17 cellular contexts compared by ENCODE assay signal in genomic region chr3:190855151-190855550, GRCh38. TPM values are rescaled to one million over a fixed set of nuclear protein-coding genes. Genes with fewer than 3 reads are reported as not detected.
DNase-seq lines count a peak whose midpoint lies in the region; ATAC-seq and TF ChIP-seq lines count a peak whose summit lies in the region.
"Had no signal": no experiment of that assay in that cellular context is flagged by ENCODE, and none has a peak within 500 bp of the region (broad histone marks: within the 10 kb centered on the region; RNA-seq: fewer than 3 reads in every experiment).

No MANE protein-coding gene starts in this region.

- no peak overlapping the region for H2BK15ac ChIP-seq in H9 (ENCODE audit: low read depth, low read length)
- no peak overlapping the region for H2BK15ac ChIP-seq in mesendoderm (replicated peaks; ENCODE audit: low read depth)

- no peak overlapping the region for H2BK5ac ChIP-seq in H9 (ENCODE audit: insufficient read length, low read length)
- no peak overlapping the region for H2BK5ac ChIP-seq in mesendoderm (ENCODE audit: low read length)

- DNase-seq in GM23338 (ENCODE audit: low spot score) (peak; percentile 85), H9 (peak; percentile 47), endodermal cell (peak; percentile 65), mesendoderm (peak; percentile 68), prostate gland (ENCODE audit: low spot score) (no peak)
- no peak for DNase-seq in stimulated activated CD8-positive, alpha-beta memory T cell treated with anti-CD3 and anti-CD28 coated beads, Interleukin-4, amount 100 ng/mL, for 48 hours
- DNase-seq: CD8-positive, alpha-beta memory T cell; NCI-H1048; NCI-H1694 treated with DMSO at 0.1 percent for 48 hours; NCI-H446 treated with DMSO at 0.1 percent for 48 hours; NCI-H774; SIG-M5 had no signal

- no peaks in the 10 kb centered on the region for H3K79me2 ChIP-seq in GM23338 (replicated peaks; ENCODE audit: insufficient read depth)
- H3K79me2 ChIP-seq in H9 (ENCODE audit: insufficient read depth, low read length): no peaks in the 10 kb centered on the region
- no peaks in the 10 kb centered on the region for H3K79me2 ChIP-seq in mesendoderm (ENCODE audit: control insufficient read depth, insufficient read depth, low read length)

- no peak overlapping the region for H3K4ac ChIP-seq in H9 (ENCODE audit: low read depth, low read length)
- H3K4ac ChIP-seq in mesendoderm (ENCODE audit: low read depth, low read length): no peak overlapping the region

- H3K4me3 Mint-ChIP-seq in GM23338 (no peak overlapping the region), H9 (no peak overlapping the region), endodermal cell (no peak overlapping the region)
- H3K4me3 Mint-ChIP-seq: CD8-positive, alpha-beta memory T cell; IgD-negative memory B cell had no signal

- H3K27ac Mint-ChIP-seq in GM23338 (no peak overlapping the region), H9 (no peak overlapping the region), endodermal cell (no peak overlapping the region)
- H3K27ac Mint-ChIP-seq: CD8-positive, alpha-beta memory T cell had no signal

- H3K14ac ChIP-seq in H9 (ENCODE audit: insufficient read depth, low read length): no peak overlapping the region

- H3K36me3 ChIP-seq in GM23338 (ENCODE audit: insufficient read depth) (no peaks in the 10 kb centered on the region), endodermal cell (ENCODE audit: control insufficient read depth, insufficient read depth, low read length) (no peaks in the 10 kb centered on the region), mesendoderm (ENCODE audit: control insufficient read depth, insufficient read depth, low read length) (no peaks in the 10 kb centered on the region), prostate gland (no peaks in the 10 kb centered on the region)
- H3K36me3 ChIP-seq: BLaER1, HAP-1 had no signal

- H2BK12ac ChIP-seq in H9 (ENCODE audit: insufficient read length, low read depth, low read length): no peak overlapping the region

- no peaks in the 10 kb centered on the region for H4K20me1 ChIP-seq in GM23338 (replicated peaks; ENCODE audit: insufficient read depth)
- no peaks in the 10 kb centered on the region for H4K20me1 ChIP-seq in H9 (ENCODE audit: control insufficient read depth, insufficient read depth, insufficient read length)
- H4K20me1 ChIP-seq: BLaER1 had no signal

- H2AFZ ChIP-seq in GM23338: no peak overlapping the region
- no peak overlapping the region for H2AFZ ChIP-seq in H9 (ENCODE audit: low read length)

- no peak overlapping the region for H3T11ph ChIP-seq in H9 (ENCODE audit: low read length)

- peak; percentile 95 for ATAC-seq in GM23338
- ATAC-seq in GM19351 (IDR thresholded peaks at IDR 0.05; ENCODE audit: unreplicated experiment): no peak

- no peak overlapping the region for H2BK120ac ChIP-seq in H9 (ENCODE audit: low read depth, low read length, poor library complexity, severe bottlenecking)
- H2BK120ac ChIP-seq in mesendoderm (ENCODE audit: low read depth, low read length): no peak overlapping the region

- no peaks in the 10 kb centered on the region for H3F3A ChIP-seq in GM23338 (replicated peaks; ENCODE audit: low read depth)

- no peak overlapping the region for H3K23ac ChIP-seq in H9 (ENCODE audit: insufficient read length, low read depth, low read length)
- H3K23ac ChIP-seq in mesendoderm (ENCODE audit: low read length): no peak overlapping the region

- no peak overlapping the region for H4K8ac ChIP-seq in H9 (replicated peaks; ENCODE audit: insufficient read length, low read depth, low read length)
- no peak overlapping the region for H4K8ac ChIP-seq in mesendoderm (ENCODE audit: low read depth, low read length)

- no peak overlapping the region for H3K56ac ChIP-seq in H9 (ENCODE audit: insufficient read length, low read depth, low read length)
- H3K56ac ChIP-seq in mesendoderm (ENCODE audit: low read length): no peak overlapping the region

- no peaks in the 10 kb centered on the region for H3K23me2 ChIP-seq in H9 (ENCODE audit: insufficient read length, low read depth, low read length, poor library complexity, severe bottlenecking)

- intact Hi-C loops in prostate gland (cut with DNase I): no loop called here

- no peak overlapping the region for H3K18ac ChIP-seq in H9 (ENCODE audit: insufficient read length, low read depth, low read length)
- no peak overlapping the region for H3K18ac ChIP-seq in mesendoderm (ENCODE audit: low read length)

- no peak overlapping the region for H4K91ac ChIP-seq in H9 (ENCODE audit: insufficient read length, low read depth, low read length)

- no peaks in the 10 kb centered on the region for H3K79me1 ChIP-seq in H9 (ENCODE audit: insufficient read depth, low read depth, low read length, poor library complexity, severe bottlenecking)
- no peaks in the 10 kb centered on the region for H3K79me1 ChIP-seq in mesendoderm (ENCODE audit: low read length)

- H3K36me3 Mint-ChIP-seq in GM23338 (ENCODE audit: low read depth) (no peaks in the 10 kb centered on the region), H9 (ENCODE audit: insufficient read depth in 1 of 3, low read depth in 3 of 3) (no peaks in the 10 kb centered on the region; a peak in 1 of 7 replicates), endodermal cell (ENCODE audit: low read depth) (no peaks in the 10 kb centered on the region)
- H3K36me3 Mint-ChIP-seq: CD8-positive, alpha-beta memory T cell; IgD-negative memory B cell had no signal

- no peak overlapping the region for H3K27ac ChIP-seq in GM23338 (ENCODE audit: low read depth)
- no peak overlapping the region for H3K27ac ChIP-seq in H9 (ENCODE audit: insufficient read length, low read depth, low read length)
- no peak overlapping the region for H3K27ac ChIP-seq in endodermal cell (ENCODE audit: low read depth, low read length)
- H3K27ac ChIP-seq in mesendoderm (ENCODE audit: low read depth, low read length): no peak overlapping the region
- H3K27ac ChIP-seq in prostate gland: no peak overlapping the region
- H3K27ac ChIP-seq: BLaER1 had no signal

- H3K4me1 Mint-ChIP-seq in GM23338 (peaks cover 29% of the 10 kb centered on the region), H9 (peaks cover 15 to 23% of the 10 kb centered on the region in 2 experiments), endodermal cell (peaks cover 3% of the 10 kb centered on the region)
- H3K4me1 Mint-ChIP-seq: CD8-positive, alpha-beta memory T cell; IgD-negative memory B cell had no signal

- no peak overlapping the region for H3K9ac ChIP-seq in H9 (ENCODE audit: extremely low read depth, insufficient read length, low read length)
- no peak overlapping the region for H3K9ac ChIP-seq in endodermal cell (ENCODE audit: extremely low read depth, low read length, poor library complexity, severe bottlenecking)
- H3K9ac ChIP-seq in mesendoderm (ENCODE audit: low read length): no peak overlapping the region
- H3K9ac ChIP-seq: BLaER1 had no signal

- H3K4me2 ChIP-seq in GM23338 (no peak overlapping the region), H9 (ENCODE audit: insufficient read depth, insufficient read length, low read length) (no peak overlapping the region), mesendoderm (ENCODE audit: low read length) (no peak overlapping the region)
- H3K4me2 ChIP-seq: BLaER1 had no signal

- H2BK20ac ChIP-seq in H9 (ENCODE audit: low read depth, low read length, poor library complexity, severe bottlenecking): no peak overlapping the region

- no CpG with 5 or more reads among the region's 3 CpGs for WGBS in H9 (ENCODE audit: extremely low coverage, insufficient read length, low lambda C conversion rate)
- WGBS in endodermal cell (ENCODE audit: insufficient coverage in 1 of 2, insufficient read length in 1 of 2), 2 experiments: 46 to 67% methylated on average over 1 to 3 of the region's 3 CpGs
- no CpG with 5 or more reads among the region's 3 CpGs for WGBS in mesendoderm (ENCODE audit: extremely low coverage, insufficient coverage, low lambda C conversion rate)
- WGBS in prostate gland: 48% methylated on average over 3 of the region's 3 CpGs

- H3K27me3 Mint-ChIP-seq in GM23338 (ENCODE audit: insufficient read depth, low read depth, poor library complexity) (peaks cover 7% of the 10 kb centered on the region), H9 (ENCODE audit: low read depth) (peaks cover 31% of the 10 kb centered on the region), endodermal cell (ENCODE audit: insufficient read depth) (peaks cover 20% of the 10 kb centered on the region)
- H3K27me3 Mint-ChIP-seq: CD8-positive, alpha-beta memory T cell had no signal

- H4K5ac ChIP-seq in H9 (ENCODE audit: insufficient read length, low read depth, low read length) (no peak overlapping the region), mesendoderm (ENCODE audit: low read length) (no peak overlapping the region)

- no peaks in the 10 kb centered on the region for H3K9me2 ChIP-seq in GM23338 (ENCODE audit: insufficient read depth)

- TF ChIP-seq POLR2A in prostate gland (IDR thresholded peaks at IDR 0.05): no peak

- H3K4me3 ChIP-seq in GM23338 (no peak overlapping the region), endodermal cell (ENCODE audit: low read length) (no peak overlapping the region), mesendoderm (ENCODE audit: low read length) (no peak overlapping the region), prostate gland (no peak overlapping the region)
- H3K4me3 ChIP-seq: BLaER1, HAP-1 had no signal

- peaks cover 23% of the 10 kb centered on the region for H3K4me1 ChIP-seq in GM23338 (ENCODE audit: insufficient read depth)
- no peaks in the 10 kb centered on the region for H3K4me1 ChIP-seq in H9 (ENCODE audit: insufficient read depth, low read length)
- peaks cover 3% of the 10 kb centered on the region for H3K4me1 ChIP-seq in endodermal cell (ENCODE audit: control insufficient read depth, insufficient read depth, low read length)
- H3K4me1 ChIP-seq in mesendoderm (ENCODE audit: control insufficient read depth, low read depth, low read length): no peaks in the 10 kb centered on the region
- H3K4me1 ChIP-seq in prostate gland (replicated peaks): no peaks in the 10 kb centered on the region
- H3K4me1 ChIP-seq: BLaER1, HAP-1 had no signal

- H3K9me3 ChIP-seq in H9 (ENCODE audit: control insufficient read depth, low read depth, low read length) (no peaks in the 10 kb centered on the region), endodermal cell (ENCODE audit: control insufficient read depth, low read length) (no peaks in the 10 kb centered on the region), prostate gland (no peaks in the 10 kb centered on the region)
- H3K9me3 ChIP-seq: BLaER1, HAP-1 had no signal

- H3K27me3 ChIP-seq in GM23338 (ENCODE audit: insufficient read depth) (peaks cover 43% of the 10 kb centered on the region), H9 (ENCODE audit: insufficient read depth, low read length) (no peaks in the 10 kb centered on the region; the same call in 1 of the 2 replicates), endodermal cell (ENCODE audit: control insufficient read depth, insufficient read depth, low read length, poor library complexity, severe bottlenecking) (peaks cover 5% of the 10 kb centered on the region), mesendoderm (ENCODE audit: insufficient read depth, low read length, poor library complexity) (no peaks in the 10 kb centered on the region), prostate gland (replicated peaks; ENCODE audit: insufficient read depth) (no peaks in the 10 kb centered on the region)
- H3K27me3 ChIP-seq: BLaER1 had no signal

- H3K9me3 Mint-ChIP-seq in GM23338 (no peaks in the 10 kb centered on the region), H9 (no peaks in the 10 kb centered on the region; a peak in 2 of 5 replicates), endodermal cell (no peaks in the 10 kb centered on the region)

- peak; percentile 42 to 63 for TF ChIP-seq CTCF in GM23338 (conservative IDR thresholded peaks at IDR 0.05; ENCODE audit: low read depth in 2 of 2)
- TF ChIP-seq CTCF in H9 (conservative IDR thresholded peaks at IDR 0.05): peak; percentile 60
- peak; percentile 69 for TF ChIP-seq CTCF in endodermal cell (conservative IDR thresholded peaks at IDR 0.05)
- TF ChIP-seq CTCF in prostate gland (IDR thresholded peaks at IDR 0.05): no peak

- H2AK5ac ChIP-seq in H9 (ENCODE audit: insufficient read length, low read length) (no peak overlapping the region), mesendoderm (ENCODE audit: low read length) (no peak overlapping the region)

RNA-seq across cellular contexts. Expression of gene GMNC, which starts 7.3 kb away (rescaled TPM):
- 0.31 and 0.47 TPM in 2 replicates for total RNA-seq in GM23338 (2014; rRNA removed; shearing (Covaris generic))
- polyA plus RNA-seq in GM23338 (2016; fragmentation: Nextera tagmentation; extraction: Ambion mirVana): 0.13 TPM in 1 of 2 replicates, not detected in the other
- total RNA-seq in H9 (2021) (not detected in 2 replicates), endodermal cell (not detected), prostate gland (1 to 10 TPM; 1.1 to 1.9 TPM)
- 0.32 TPM for polyA plus RNA-seq in endodermal cell (2013, experiment 1 of 2)
- polyA plus RNA-seq in endodermal cell (2013, experiment 2 of 2): 0.62 TPM
- 0.04 TPM for polyA plus RNA-seq in mesendoderm (2013, experiment 1 of 2)
- polyA plus RNA-seq in mesendoderm (2013, experiment 2 of 2): 0.10 TPM
- total RNA-seq: CD8-positive, alpha-beta memory T cell; HT-29 had no signal
- polyA plus RNA-seq: CD8-positive, alpha-beta memory T cell; IgD-negative memory B cell had no signal

Comparison
In these comparisons a context has a peak if more than half of its experiments do, and no peak if none do; other contexts are left out.
1. DNase-seq: peak in GM23338 (single experiment), H9 (single experiment), endodermal cell (single experiment) and mesendoderm (single experiment); none in prostate gland (single experiment) and stimulated activated CD8-positive, alpha-beta memory T cell treated with anti-CD3 and anti-CD28 coated beads, Interleukin-4, amount 100 ng/mL, for 48 hours (single experiment).
2. CTCF ChIP-seq: peak in GM23338 (2 of 2), H9 (single experiment) and endodermal cell (single experiment); none in prostate gland (0 of 4).